ENCODE assay signal across 8 cellular contexts in the genomic region with DNA sequence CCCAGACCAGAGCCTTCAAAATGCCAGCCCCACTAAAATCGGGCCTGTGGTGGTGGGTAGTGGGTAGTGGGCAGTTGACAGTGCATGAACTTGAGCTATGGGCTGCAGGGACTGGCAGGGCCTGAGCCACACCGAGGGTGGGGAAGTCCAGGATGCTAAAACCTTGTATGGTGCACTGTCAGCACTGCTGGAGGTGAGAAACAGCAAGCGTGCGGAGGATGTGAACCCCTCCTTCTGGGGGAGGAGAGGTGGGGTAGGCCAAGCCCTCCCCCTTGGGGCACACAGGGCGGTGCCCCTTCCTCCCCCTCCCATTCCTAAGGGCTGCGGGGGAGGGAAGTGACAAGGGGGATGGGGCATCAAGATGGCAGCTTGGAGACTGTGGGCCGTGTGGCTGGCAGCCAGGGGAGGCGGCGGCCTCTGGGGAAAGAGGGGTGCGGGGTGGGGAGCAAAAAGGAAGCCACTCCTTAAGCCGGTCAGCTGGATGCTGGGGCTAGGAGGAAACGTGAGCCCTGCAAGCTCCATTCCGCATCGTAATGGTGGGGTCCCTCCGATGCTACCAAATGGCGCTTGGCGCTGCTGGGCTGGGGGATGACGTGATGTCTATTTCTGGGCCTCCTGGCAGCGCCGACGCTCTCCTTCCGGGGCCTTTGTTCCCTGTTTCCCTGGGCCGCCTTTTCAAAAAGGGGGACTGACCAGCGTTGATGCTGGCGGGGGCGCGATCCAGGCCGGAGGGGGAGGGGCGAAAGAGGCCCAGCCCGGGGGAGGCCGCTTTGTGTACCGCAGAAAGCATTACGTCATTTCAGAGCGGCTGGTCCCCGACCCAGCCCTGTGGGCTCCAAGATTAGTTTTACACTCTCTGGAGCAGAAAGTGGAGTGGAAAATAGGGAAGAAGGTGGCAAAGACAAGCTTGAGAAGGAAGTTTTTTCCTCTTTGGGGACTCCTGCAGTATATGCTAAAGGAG. TPM values are rescaled to one million over a fixed set of nuclear protein-coding genes. Genes with fewer than 3 reads are reported as not detected.
DNase-seq lines count a peak whose midpoint lies in the region; ATAC-seq, FAIRE-seq and TF ChIP-seq lines count a peak whose summit lies in the region.

No MANE protein-coding gene starts in this region.

- peak; percentile 71 for DNase-seq in D721Med (ENCODE audit: insufficient read length, low spot score)
- no peak for DNase-seq in HFF-Myc (ENCODE audit: extremely low read depth, low read depth)
- peak; percentile 73 for DNase-seq in NCI-H748 treated with DMSO at 0.1 percent for 48 hours (lab: John Stamatoyannopoulos, UW)
- peak; percentile 51 for DNase-seq in activated CD8-positive, alpha-beta memory T cell treated with anti-CD3 and anti-CD28 coated beads, Interleukin-2, amount 50 U/mL, for 4 hours
- DNase-seq in epidermal melanocyte (ENCODE audit: insufficient read length, low spot score): peak; percentile 44
- DNase-seq in stimulated activated CD8-positive, alpha-beta memory T cell treated with anti-CD3 and anti-CD28 coated beads, Interleukin-7, amount 100 ng/mL, for 4 hours (ENCODE audit: low read depth in 2 of 2): peak; percentile 26 to 51

- no peaks in the 10 kb centered on the region for H3K27me3 ChIP-seq in mononuclear cell (ENCODE audit: insufficient read depth, low read length)

- H3K4me3 ChIP-seq in HFF-Myc (replicated peaks; ENCODE audit: low read depth, low read length): peak overlapping the region; percentile 44
- peak overlapping the region; percentile 57 for H3K4me3 ChIP-seq in mononuclear cell (ENCODE audit: low read length)

- no peaks in the 10 kb centered on the region for H3K9me3 ChIP-seq in mononuclear cell (ENCODE audit: low read depth, low read length)

- H3K4me1 ChIP-seq in mononuclear cell (ENCODE audit: insufficient read depth, low read length): peaks cover 45% of the 10 kb centered on the region

- ATAC-seq in GM21576 (IDR thresholded peaks at IDR 0.05; ENCODE audit: unreplicated experiment): no peak

- TF ChIP-seq CTCF in D721Med (IDR thresholded peaks at IDR 0.05; ENCODE audit: insufficient read depth, missing control alignments) (no peak), HFF-Myc (IDR thresholded peaks at IDR 0.05; ENCODE audit: low read depth, low read length, missing control alignments) (no peak)

- no peak for FAIRE-seq in D721Med (lab: Jason Lieb, UNC)

RNA-seq across cellular contexts. Expression of a gene that starts 0.8 kb away (rescaled TPM):
- 12.0 TPM for total RNA-seq in mononuclear cell

RNA-seq across cellular contexts. Expression of a gene that starts 3.1 kb away (rescaled TPM):
- 54.9 TPM for total RNA-seq in mononuclear cell

RNA-seq across cellular contexts. Expression of a gene that starts 51.0 kb away (rescaled TPM):
- 128 TPM for total RNA-seq in mononuclear cell
